ENCODE assay signal across 8 cellular contexts in the genomic region with DNA sequence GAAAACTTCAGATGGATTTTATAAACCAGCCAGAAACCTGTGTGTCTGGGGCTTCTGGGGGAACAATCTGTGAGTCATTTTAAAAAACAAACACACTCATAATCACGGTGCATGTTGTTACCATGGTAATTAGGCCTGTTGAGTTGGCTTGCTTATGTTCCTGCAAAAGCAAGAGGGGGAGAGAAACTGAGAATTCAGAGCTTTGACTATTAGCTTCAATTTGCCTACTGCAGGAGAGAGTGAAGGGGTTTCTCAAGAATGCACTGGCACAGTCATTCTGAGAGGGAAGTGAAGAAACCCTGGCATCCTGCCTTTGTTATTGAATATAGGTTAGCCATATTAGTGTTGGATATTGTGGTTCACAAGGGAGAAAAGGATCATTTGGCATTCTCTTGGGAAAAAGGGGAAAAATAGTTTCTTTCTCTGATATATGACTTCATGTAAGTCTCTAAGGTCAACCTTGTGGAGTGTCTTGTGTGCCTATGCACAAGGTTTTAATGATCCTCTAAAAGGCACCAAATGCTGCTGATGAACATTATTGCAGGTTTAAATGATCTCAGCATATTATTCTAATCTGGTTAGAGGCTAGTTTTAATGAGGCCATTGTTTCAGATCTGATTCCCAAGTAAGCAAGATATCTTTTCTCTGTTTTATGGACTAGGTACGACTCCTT. TPM values are rescaled to one million over a fixed set of nuclear protein-coding genes. Genes with fewer than 3 reads are reported as not detected.
DNase-seq lines count a peak whose midpoint lies in the region; ATAC-seq, FAIRE-seq and TF ChIP-seq lines count a peak whose summit lies in the region.

No MANE protein-coding gene starts in this region.

- intact Hi-C loops in esophagus squamous epithelium (cut with DNase I) = no loop called here

- peak overlapping the region in 1 of 4 donors; percentile 0 for H3K27ac ChIP-seq in esophagus squamous epithelium

- in situ Hi-C loops in astrocyte of the cerebellum (cut with HindIII; ENCODE audit: low sequenced_read_pairs) = no loop called here

- WGBS in esophagus squamous epithelium, 2 donors = 21 to 26% methylated on average over 2 of the region's 2 CpGs

- DNase-seq in Ammon's horn (ENCODE audit: low spot score) (peak; percentile 78), GM18507 (ENCODE audit: extremely low spot score, insufficient read length, low read depth) (peak; percentile 35), NCI-H1930 (lab: John Stamatoyannopoulos, UW) (peak; percentile 30 to 36), astrocyte of the cerebellum (ENCODE audit: low read depth) (peak; percentile 89), medulla oblongata (ENCODE audit: extremely low spot score) (peak; percentile 39), esophagus squamous epithelium (lab: John Stamatoyannopoulos, UW) (no peak), 8988T (no peak)

- FAIRE-seq in GM18507 (lab: Jason Lieb, UNC) = peak; percentile 94

- H3K4me1 ChIP-seq in esophagus squamous epithelium = peaks cover 7 to 27% (median 8%) of the 10 kb centered on the region in 3 donors

- ATAC-seq in HG02884 (IDR thresholded peaks at IDR 0.05; ENCODE audit: unreplicated experiment) = peak; percentile 95

- H3K27me3 ChIP-seq in esophagus squamous epithelium = no peaks in the 10 kb centered on the region

- no peaks in the 10 kb centered on the region for H3K36me3 ChIP-seq in esophagus squamous epithelium

- TF ChIP-seq POLR2A in esophagus squamous epithelium (IDR thresholded peaks at IDR 0.05) = no peak

- no peak overlapping the region for H3K4me3 ChIP-seq in astrocyte of the cerebellum (ENCODE audit: low read depth, low read length)
- no peak overlapping the region for H3K4me3 ChIP-seq in esophagus squamous epithelium

- H3K9me3 ChIP-seq in esophagus squamous epithelium = no peaks in the 10 kb centered on the region

- TF ChIP-seq CTCF in astrocyte of the cerebellum (IDR thresholded peaks at IDR 0.05; ENCODE audit: low read depth, low read length, missing control alignments) (no peak), esophagus squamous epithelium (IDR thresholded peaks at IDR 0.05) (no peak)

RNA-seq across cellular contexts. Expression of gene GNG2, which starts 12.9 kb away (rescaled TPM):
- 1 to 10 TPM; 1.5 to 8.8 (median 3.7) TPM for total RNA-seq in esophagus squamous epithelium

Comparison
In these comparisons a context has a peak if more than half of its experiments do, and no peak if none do; other contexts are left out.
1. DNase-seq: peak in Ammon's horn (single experiment), GM18507 (single experiment), NCI-H1930 (2 of 2), astrocyte of the cerebellum (single experiment) and medulla oblongata (single experiment); none in esophagus squamous epithelium (single experiment) and 8988T (single experiment).